8 cellular contexts compared by ENCODE assay signal in the genomic region with DNA sequence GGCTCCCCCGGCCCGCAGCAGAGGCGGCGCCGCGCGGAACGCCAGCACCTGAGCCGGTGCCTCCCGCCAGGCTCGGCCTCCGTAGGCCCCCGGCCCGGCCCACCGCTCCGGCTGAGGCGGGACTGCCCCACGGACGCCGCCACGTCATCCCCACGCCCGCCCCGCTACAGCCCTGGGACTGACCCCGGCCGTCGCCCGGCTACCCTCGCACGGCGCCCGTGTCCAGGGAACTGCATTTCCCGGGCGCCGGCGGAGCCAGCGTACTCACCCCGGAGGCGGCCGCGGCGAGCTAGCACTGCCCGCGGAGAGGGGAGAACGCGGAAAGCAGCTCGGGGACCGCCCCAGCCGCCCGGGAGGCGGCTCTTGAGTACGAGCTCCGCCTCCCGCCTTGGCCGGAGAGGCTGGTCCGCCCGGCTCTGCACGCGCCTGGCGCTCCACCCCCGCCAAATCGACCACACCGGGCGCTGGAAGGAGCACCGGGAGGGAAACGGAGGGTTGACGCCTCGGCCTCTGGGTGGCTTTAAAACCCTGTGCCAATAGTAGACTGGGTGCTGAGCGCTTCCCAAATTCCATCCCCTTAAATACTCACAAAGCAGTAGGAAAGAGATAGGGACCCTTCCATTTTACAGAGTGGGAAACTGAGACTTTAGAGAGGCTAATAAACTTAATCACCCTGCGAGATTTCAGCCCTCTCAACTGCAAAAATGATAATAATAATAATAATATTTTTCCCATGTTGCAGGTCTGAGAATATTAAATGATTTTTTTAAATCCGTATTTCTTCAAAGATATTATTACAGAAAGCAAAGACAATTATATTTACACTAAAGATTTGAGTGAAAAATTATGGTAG. TPM values are rescaled to one million over a fixed set of nuclear protein-coding genes. Genes with fewer than 3 reads are reported as not detected.
DNase-seq lines count a peak whose midpoint lies in the region; ATAC-seq, FAIRE-seq and TF ChIP-seq lines count a peak whose summit lies in the region.

A gene with protein sequence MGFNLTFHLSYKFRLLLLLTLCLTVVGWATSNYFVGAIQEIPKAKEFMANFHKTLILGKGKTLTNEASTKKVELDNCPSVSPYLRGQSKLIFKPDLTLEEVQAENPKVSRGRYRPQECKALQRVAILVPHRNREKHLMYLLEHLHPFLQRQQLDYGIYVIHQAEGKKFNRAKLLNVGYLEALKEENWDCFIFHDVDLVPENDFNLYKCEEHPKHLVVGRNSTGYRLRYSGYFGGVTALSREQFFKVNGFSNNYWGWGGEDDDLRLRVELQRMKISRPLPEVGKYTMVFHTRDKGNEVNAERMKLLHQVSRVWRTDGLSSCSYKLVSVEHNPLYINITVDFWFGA (minus strand): TSS at position 297 of the 853 bp plus-strand sequence. CDS start 10,779 bp downstream, outside the sequence.

- H3K27ac Mint-ChIP-seq in naive B cell: peak within 1 kb of the TSS; percentile 59 to 82 (median 73)
- H3K27ac Mint-ChIP-seq in stimulated activated memory B cell treated with anti-CD40 and anti-IgM and Interleukin-4, amounts not matched to agents 10 μg/mL and 1 μg/mL and 100 μg/mL, for 72 hours: peak within 1 kb of the TSS; percentile 61

- H3K36me3 Mint-ChIP-seq in naive B cell: peaks cover 0 to 5% of the 10 kb centered on the region in 2 donors
- peaks cover 13% of the 10 kb centered on the region for H3K36me3 Mint-ChIP-seq in stimulated activated memory B cell treated with anti-CD40 and anti-IgM and Interleukin-4, amounts not matched to agents 10 μg/mL and 1 μg/mL and 100 μg/mL, for 72 hours

- ATAC-seq in DND-41 (ENCODE audit: insufficient read depth, low read depth) (peak; percentile 88), GM21737 (IDR thresholded peaks at IDR 0.05; ENCODE audit: unreplicated experiment) (peak; percentile 91), naive B cell (ENCODE audit: low read depth in 2 of 2) (peak; percentile 77 to 83)
- peak; percentile 94 for ATAC-seq in stimulated activated memory B cell treated with anti-CD40 and anti-IgM and Interleukin-4, amounts not matched to agents 10 μg/mL and 1 μg/mL and 100 μg/mL, for 72 hours

- DNase-seq in DND-41 (peak; percentile 73), KG1 (lab: John Stamatoyannopoulos, UW) (peak; percentile 64), RCC 7860 (ENCODE audit: low spot score) (peak; percentile 76), activated T-helper 1 cell treated with Interleukin-2 at 50 U/mL for 16 hours (ENCODE audit: low read depth) (peak; percentile 55), fibroblast of gingiva (ENCODE audit: low read depth) (peak; percentile 85), naive B cell (peak; percentile 75)

- peaks cover 32% of the 10 kb centered on the region for H3K4me1 ChIP-seq in DND-41 (ENCODE audit: insufficient read depth, low read length)

- peak within 1 kb of the TSS; percentile 66 for H3K27ac ChIP-seq in DND-41 (ENCODE audit: low read length)

- H3K4me3 ChIP-seq in DND-41 (ENCODE audit: low read depth in 1 of 2, low read length in 2 of 2): peak within 1 kb of the TSS; percentile 90 to 92

- H3K9me3 Mint-ChIP-seq in naive B cell: peaks cover 0 to 2% (median 0%) of the 10 kb centered on the region in 7 donors
- no peaks in the 10 kb centered on the region for H3K9me3 Mint-ChIP-seq in stimulated activated memory B cell treated with anti-CD40 and anti-IgM and Interleukin-4, amounts not matched to agents 10 μg/mL and 1 μg/mL and 100 μg/mL, for 72 hours

- peak within 1 kb of the TSS; percentile 78 to 96 (median 90) for H3K4me3 Mint-ChIP-seq in naive B cell
- H3K4me3 Mint-ChIP-seq in stimulated activated memory B cell treated with anti-CD40 and anti-IgM and Interleukin-4, amounts not matched to agents 10 μg/mL and 1 μg/mL and 100 μg/mL, for 72 hours: peak within 1 kb of the TSS; percentile 80

- no peaks in the 10 kb centered on the region for H3K27me3 ChIP-seq in DND-41 (ENCODE audit: insufficient read depth, low read length, poor library complexity)

- peak; percentile 22 for FAIRE-seq in RCC 7860 (lab: Jason Lieb, UNC)

- peak within 1 kb of the TSS; percentile 74 for H2AFZ ChIP-seq in DND-41 (ENCODE audit: low read depth, low read length)

- H3K79me2 ChIP-seq in DND-41 (ENCODE audit: insufficient read depth, low read length): peaks cover 15% of the 10 kb centered on the region

- no peaks in the 10 kb centered on the region for H3K27me3 Mint-ChIP-seq in naive B cell
- H3K27me3 Mint-ChIP-seq in stimulated activated memory B cell treated with anti-CD40 and anti-IgM and Interleukin-4, amounts not matched to agents 10 μg/mL and 1 μg/mL and 100 μg/mL, for 72 hours: no peaks in the 10 kb centered on the region

- H3K9me3 ChIP-seq in DND-41 (ENCODE audit: insufficient read depth, low read length, severe bottlenecking): no peaks in the 10 kb centered on the region

- H3K36me3 ChIP-seq in DND-41 (ENCODE audit: insufficient read depth, low read length): peaks cover 7% of the 10 kb centered on the region

- H3K4me2 ChIP-seq in DND-41 (ENCODE audit: insufficient read depth, low read length): peak within 1 kb of the TSS; percentile 98

- peaks cover 21 to 42% (median 23%) of the 10 kb centered on the region in 3 donors for H3K4me1 Mint-ChIP-seq in naive B cell
- peaks cover 25% of the 10 kb centered on the region for H3K4me1 Mint-ChIP-seq in stimulated activated memory B cell treated with anti-CD40 and anti-IgM and Interleukin-4, amounts not matched to agents 10 μg/mL and 1 μg/mL and 100 μg/mL, for 72 hours

- peak within 1 kb of the TSS; percentile 90 for H3K9ac ChIP-seq in DND-41 (ENCODE audit: low read depth, low read length)

- H4K20me1 ChIP-seq in DND-41 (ENCODE audit: insufficient read depth, low read length): no peaks in the 10 kb centered on the region

- TF ChIP-seq CTCF in DND-41 (IDR thresholded peaks at IDR 0.05; ENCODE audit: borderline replicate concordance, extremely low read depth, low read length, poor library complexity, severe bottlenecking): no peak

RNA-seq across cellular contexts. Expression of the gene that starts here (rescaled TPM):
- 1 to 10 TPM; 6.8 to 9.0 (median 8.1) TPM for polyA plus RNA-seq in naive B cell (ENCODE audit: low read depth in 6 of 6)

Comparison
In these comparisons a context has a peak if more than half of its experiments do, and no peak if none do; other contexts are left out.
1. Peak in every context shown above with its lines: DNase-seq, ATAC-seq, H3K4me3 ChIP-seq and H3K27ac ChIP-seq.